In genomic region chr9:130856474-130856873, GRCh38 we compare ENCODE assay signal across 24 cellular contexts. TPM values are rescaled to one million over a fixed set of nuclear protein-coding genes. Genes with fewer than 3 reads are reported as not detected.
A peak's percentile ranks its signal among the peaks of the same experiment; 100 is the strongest.
DNase-seq lines count a peak whose midpoint lies in the region; TF ChIP-seq lines count a peak whose summit lies in the region.
"Had no signal": no experiment of that assay in that cellular context is flagged by ENCODE, and none has a peak within 500 bp of the region (broad histone marks: within the 10 kb centered on the region; RNA-seq: fewer than 3 reads in every experiment).

No MANE protein-coding gene starts in this region.

- H3K27ac ChIP-seq in brain microvascular endothelial cell (peak overlapping the region; percentile 99), tibial artery (peak overlapping the region; percentile 80)
- H3K27ac ChIP-seq: BLaER1 had no signal

- H3K36me3 ChIP-seq in brain microvascular endothelial cell (replicated peaks): peaks cover 59% of the 10 kb centered on the region
- H3K36me3 ChIP-seq in tibial artery: peaks cover 29 to 37% (median 34%) of the 10 kb centered on the region in 3 donors

- intact Hi-C loops in tibial artery (cut with DNase I; ENCODE audit: low total_unique reads): no loop called here

- H3K9me3 Mint-ChIP-seq in HFFc6: no peaks in the 10 kb centered on the region
- H3K9me3 Mint-ChIP-seq in nephron progenitor cell: no peaks in the 10 kb centered on the region
- H3K9me3 Mint-ChIP-seq: CD4-positive, CD25-positive, alpha-beta regulatory T cell had no signal

- H3K27ac Mint-ChIP-seq in HFFc6: no peak overlapping the region
- peak overlapping the region; percentile 59 for H3K27ac Mint-ChIP-seq in nephron progenitor cell
- H3K27ac Mint-ChIP-seq: CD4-positive, CD25-positive, alpha-beta regulatory T cell had no signal

- H3K4me3 ChIP-seq in brain microvascular endothelial cell (ENCODE audit: low read depth, low read length) (no peak overlapping the region), tibial artery (no peak overlapping the region)
- H3K4me3 ChIP-seq: BLaER1, MG63 had no signal

- H3K27me3 ChIP-seq in brain microvascular endothelial cell (replicated peaks): no peaks in the 10 kb centered on the region
- H3K27me3 ChIP-seq in tibial artery: no peaks in the 10 kb centered on the region
- H3K27me3 ChIP-seq: BLaER1, MG63 had no signal

- H3K4me3 Mint-ChIP-seq in HFFc6: no peak overlapping the region
- no peak overlapping the region for H3K4me3 Mint-ChIP-seq in nephron progenitor cell
- H3K4me3 Mint-ChIP-seq: CD4-positive, CD25-positive, alpha-beta regulatory T cell had no signal

- H3K4me1 Mint-ChIP-seq in HFFc6 (ENCODE audit: low read depth) (peaks cover 69% of the 10 kb centered on the region), nephron progenitor cell (peaks cover 52% of the 10 kb centered on the region)
- H3K4me1 Mint-ChIP-seq: CD4-positive, CD25-positive, alpha-beta regulatory T cell had no signal

- DNase-seq in HFFc6 (no peak), brain microvascular endothelial cell (no peak), nephron progenitor cell (no peak), tibial artery (no peak), DMS53 (lab: John Stamatoyannopoulos, UW) (no peak), D341Med (ENCODE audit: low spot score) (no peak), GM13976 (ENCODE audit: low spot score) (no peak)
- DNase-seq: CD4-positive, CD25-positive, alpha-beta regulatory T cell; DMS79; GF-D8; KG1; MG63; NCI-H1105 treated with DMSO at 0.1 percent for 48 hours; NCI-H146; NCI-H2029; NCI-H446; NCI-H524 treated with DMSO at 0.1 percent for 48 hours; NCI-H82; NK-92 treated with Interleukin-12 subunit alpha and Interleukin-12 subunit beta, amount 100 ng/mL, for 24 hours; PC-3; SHP77 treated with DMSO at 0.1 percent for 48 hours had no signal

- H3K4me1 ChIP-seq in tibial artery: peaks cover 0 to 76% (median 48%) of the 10 kb centered on the region in 4 donors

- H3K36me3 Mint-ChIP-seq in HFFc6 (ENCODE audit: low read depth): peaks cover 29% of the 10 kb centered on the region
- H3K36me3 Mint-ChIP-seq in nephron progenitor cell (ENCODE audit: low read depth): peaks cover 66% of the 10 kb centered on the region

- H3K27me3 Mint-ChIP-seq in HFFc6 (ENCODE audit: insufficient read depth): peaks cover 2% of the 10 kb centered on the region; the same call in 1 of the 2 replicates
- H3K27me3 Mint-ChIP-seq in nephron progenitor cell (ENCODE audit: low read depth, poor library complexity): no peaks in the 10 kb centered on the region
- H3K27me3 Mint-ChIP-seq: CD4-positive, CD25-positive, alpha-beta regulatory T cell had no signal

- in situ Hi-C loops in brain microvascular endothelial cell (cut with HindIII; ENCODE audit: low pct_ligation_motif_present, low sequenced_read_pairs): loop anchor here (25.0 kb wide), 1 partner anchor 144 kb away; no protein-coding TSS in a partner anchor
- in situ Hi-C loops in GM13976 (cut with MboI; ENCODE audit: low sequenced_read_pairs, unreplicated experiment): no loop called here

- TF ChIP-seq CTCF in HFFc6 (IDR thresholded peaks at IDR 0.05): peak; percentile 20; the same call in 1 of the 2 replicates
- no peak for TF ChIP-seq CTCF in brain microvascular endothelial cell (IDR thresholded peaks at IDR 0.05; ENCODE audit: low read depth, low read length, missing control alignments)
- no peak for TF ChIP-seq CTCF in nephron progenitor cell (IDR thresholded peaks at IDR 0.05)
- TF ChIP-seq CTCF in tibial artery (IDR thresholded peaks at IDR 0.05): no peak
- TF ChIP-seq CTCF in GM13976 (IDR thresholded peaks at IDR 0.05; ENCODE audit: borderline replicate concordance, control extremely low read depth, extremely low read depth, insufficient read depth, missing control alignments): no peak

- H3K9me3 ChIP-seq in tibial artery: no peaks in the 10 kb centered on the region
- H3K9me3 ChIP-seq: BLaER1, MG63 had no signal

RNA-seq across cellular contexts. Expression of gene ABL1, which starts 21.4 kb away (rescaled TPM):
- total RNA-seq in HFFc6 (2021; fragmentation: NEBNext Ultra II Directional; extraction: Animal tissue kit (Norgen Biotek cat#: 25700)): 10 to 100 TPM; 56.0 to 63.5 (median 62.8) TPM

RNA-seq across cellular contexts. Expression of gene QRFP, which starts 40.1 kb away (rescaled TPM):
- total RNA-seq in HFFc6 (2021; fragmentation: NEBNext Ultra II Directional; extraction: Animal tissue kit (Norgen Biotek cat#: 25700)): not detected
- total RNA-seq: A172; CD4-positive, CD25-positive, alpha-beta regulatory T cell; PC-3; RPMI7951 had no signal
